ENCODE assay signal across 21 cellular contexts in genomic region chr9:98485706-98486105, GRCh38.
DNase-seq lines count a peak whose midpoint lies in the region; ATAC-seq and TF ChIP-seq lines count a peak whose summit lies in the region.
"Had no signal": no experiment of that assay in that cellular context is flagged by ENCODE, and none has a peak within 500 bp of the region (broad histone marks: within the 10 kb centered on the region; RNA-seq: fewer than 3 reads in every experiment).

No MANE protein-coding gene starts in this region.

- TF ChIP-seq CTCF in HFFc6 (IDR thresholded peaks at IDR 0.05), result no peak
- TF ChIP-seq CTCF in astrocyte of the spinal cord (IDR thresholded peaks at IDR 0.05; ENCODE audit: low read depth, low read length), result no peak
- no peak for TF ChIP-seq CTCF in Caco-2 (IDR thresholded peaks at IDR 0.05; ENCODE audit: insufficient read depth in 1 of 2, low read depth in 1 of 2, low read length in 1 of 2, severe bottlenecking in 1 of 2, unreplicated experiment in 1 of 2)

- BruUV-seq in Caco-2 (replicated peaks; lab: Mats Ljungman, UMichigan), result no TSS peak

- H3K4me1 ChIP-seq in GM23248 (ENCODE audit: insufficient read depth) (peaks cover 68% of the 10 kb centered on the region), Caco-2 (peaks cover 3% of the 10 kb centered on the region)
- H3K4me1 ChIP-seq: BE2C, HAP-1 had no signal

- POLR2A ChIA-PET in Caco-2 (lab: Charles Lee), result no interaction called here

- in situ Hi-C loops in GM23248 (cut with MboI) (no loop called here), astrocyte of the spinal cord (cut with HindIII; ENCODE audit: low sequenced_read_pairs) (no loop called here)

- H3K4me1 Mint-ChIP-seq in HFFc6 (ENCODE audit: low read depth) (peaks cover 99% of the 10 kb centered on the region), Caco-2 (ENCODE audit: low read depth, unreplicated experiment) (peaks cover 2% of the 10 kb centered on the region)
- H3K4me1 Mint-ChIP-seq: CD14-positive monocyte; CD8-positive, alpha-beta memory T cell had no signal

- no peak for ATAC-seq in HG02610 (IDR thresholded peaks at IDR 0.05; ENCODE audit: unreplicated experiment)
- ATAC-seq in activated CD4-positive, CD25-positive, alpha-beta regulatory T cell treated with anti-CD3 and anti-CD28 coated beads, Interleukin-2, amount 50 U/mL, for 24 hours, result no peak
- ATAC-seq: A549 had no signal

- no peaks in the 10 kb centered on the region for H4K20me1 ChIP-seq in GM23248 (ENCODE audit: insufficient read depth)
- H4K20me1 ChIP-seq: BLaER1 treated with 17β-estradiol and CSF1 and Interleukin-3, amounts not matched to agents 10 nM and 100 nM had no signal

- H3K36me3 Mint-ChIP-seq in HFFc6 (ENCODE audit: low read depth) (no peaks in the 10 kb centered on the region), Caco-2 (ENCODE audit: insufficient read depth, unreplicated experiment) (no peaks in the 10 kb centered on the region)
- H3K36me3 Mint-ChIP-seq: CD14-positive monocyte; CD8-positive, alpha-beta memory T cell had no signal

- no peak overlapping the region for H2AFZ ChIP-seq in GM23248

- H3K9me3 ChIP-seq in GM23248 (ENCODE audit: low read depth), result no peaks in the 10 kb centered on the region
- H3K9me3 ChIP-seq in Caco-2, result no peaks in the 10 kb centered on the region
- H3K9me3 ChIP-seq: A549; BE2C; BLaER1 treated with 17β-estradiol and CSF1 and Interleukin-3, amounts not matched to agents 10 nM and 100 nM; HAP-1 had no signal

- H3K27ac Mint-ChIP-seq in HFFc6, result peak overlapping the region; percentile 11; the same call in 1 of the 2 replicates
- H3K27ac Mint-ChIP-seq in Caco-2 (ENCODE audit: unreplicated experiment), result no peak overlapping the region
- H3K27ac Mint-ChIP-seq: CD14-positive monocyte; CD4-positive, alpha-beta T cell; CD8-positive, alpha-beta memory T cell had no signal

- no peak overlapping the region for H3K4me3 ChIP-seq in GM23248
- H3K4me3 ChIP-seq in astrocyte of the spinal cord (ENCODE audit: low read depth, low read length), result no peak overlapping the region
- no peak overlapping the region for H3K4me3 ChIP-seq in Caco-2 (ENCODE audit: low read depth, low read length)
- H3K4me3 ChIP-seq: A549; BLaER1 treated with 17β-estradiol and CSF1 and Interleukin-3, amounts not matched to agents 10 nM and 100 nM; HAP-1 had no signal

- H3K4me2 ChIP-seq in GM23248 (ENCODE audit: unreplicated experiment), result no peak overlapping the region
- H3K4me2 ChIP-seq: A549; BLaER1 treated with 17β-estradiol and CSF1 and Interleukin-3, amounts not matched to agents 10 nM and 100 nM had no signal

- H3K27me3 Mint-ChIP-seq in HFFc6 (ENCODE audit: insufficient read depth) (no peaks in the 10 kb centered on the region; the same call in 1 of the 2 replicates), Caco-2 (ENCODE audit: insufficient read depth, unreplicated experiment) (peaks cover 2% of the 10 kb centered on the region)

- intact Hi-C loops in Caco-2 (cut with micrococcal nuclease; ENCODE audit: unreplicated experiment), result no loop called here

- no peaks in the 10 kb centered on the region for H3K79me2 ChIP-seq in GM23248 (ENCODE audit: insufficient read depth)

- H3K36me3 ChIP-seq in GM23248 (ENCODE audit: low read depth), result no peaks in the 10 kb centered on the region
- no peaks in the 10 kb centered on the region for H3K36me3 ChIP-seq in Caco-2 (ENCODE audit: control insufficient read depth, insufficient read depth, low read length)
- H3K36me3 ChIP-seq: BE2C; BLaER1 treated with 17β-estradiol and CSF1 and Interleukin-3, amounts not matched to agents 10 nM and 100 nM; HAP-1 had no signal

- CTCF ChIA-PET in Caco-2 (lab: Charles Lee), result no interaction called here

- WGBS in GM23248 (ENCODE audit: low coverage in 1 of 2, low lambda C conversion rate in 2 of 2, missing lambda C conversion rate in 2 of 2), 2 experiments, result 71 to 74% methylated on average over 4 of the region's 4 CpGs

- H3F3A ChIP-seq in GM23248 (ENCODE audit: insufficient read depth), result peaks cover 44% of the 10 kb centered on the region

- H3K27me3 ChIP-seq in GM23248 (replicated peaks; ENCODE audit: insufficient read depth), result no peaks in the 10 kb centered on the region
- H3K27me3 ChIP-seq in Caco-2 (replicated peaks; ENCODE audit: control insufficient read depth, insufficient read depth, low read length), result no peaks in the 10 kb centered on the region
- H3K27me3 ChIP-seq: BLaER1 treated with 17β-estradiol and CSF1 and Interleukin-3, amounts not matched to agents 10 nM and 100 nM had no signal

- H3K4me3 Mint-ChIP-seq in HFFc6, result no peak overlapping the region
- H3K4me3 Mint-ChIP-seq in Caco-2 (ENCODE audit: unreplicated experiment), result no peak overlapping the region
- H3K4me3 Mint-ChIP-seq: CD14-positive monocyte; CD4-positive, alpha-beta T cell; CD8-positive, alpha-beta memory T cell had no signal

- DNase-seq in GM23248, result peak; percentile 17
- no peak for DNase-seq in HFFc6
- peak; percentile 51 for DNase-seq in astrocyte of the spinal cord (ENCODE audit: low read depth, low spot score)
- DNase-seq in Caco-2, result no peak
- DNase-seq: 8988T; ACHN; AML-193; BE2C; Calu3; CD4-positive, alpha-beta T cell; CD8-positive, alpha-beta memory T cell; DMS53; DMS79 treated with DMSO at 0.1 percent for 48 hours; GF-D8; GOT3 had no signal

- H3K9me3 Mint-ChIP-seq in HFFc6 (no peaks in the 10 kb centered on the region), Caco-2 (ENCODE audit: unreplicated experiment) (no peaks in the 10 kb centered on the region)
- H3K9me3 Mint-ChIP-seq: CD4-positive, alpha-beta T cell had no signal

- no peak overlapping the region for H3K27ac ChIP-seq in GM23248
- H3K27ac ChIP-seq: A549; BLaER1 treated with 17β-estradiol and CSF1 and Interleukin-3, amounts not matched to agents 10 nM and 100 nM had no signal

- no peak overlapping the region for H3K9ac ChIP-seq in GM23248
- H3K9ac ChIP-seq: BLaER1 treated with 17β-estradiol and CSF1 and Interleukin-3, amounts not matched to agents 10 nM and 100 nM had no signal

- no peaks in the 10 kb centered on the region for H3K9me2 ChIP-seq in GM23248 (ENCODE audit: insufficient read depth)

Comparison
In these comparisons a context has a peak if more than half of its experiments do, and no peak if none do; other contexts are left out.
1. DNase-seq: peak in GM23248 (single experiment) and astrocyte of the spinal cord (single experiment); none in HFFc6 (single experiment) and Caco-2 (0 of 2).